In genomic region chr2:3379647-3380534, GRCh38 we compare ENCODE assay signal across 8 cellular contexts. TPM values are rescaled to one million over a fixed set of nuclear protein-coding genes. Genes with fewer than 3 reads are reported as not detected.
DNase-seq lines count a peak whose midpoint lies in the region; FAIRE-seq and TF ChIP-seq lines count a peak whose summit lies in the region.

Gene TRAPPC12 (plus strand): TSS chr2:3379694. CDS start chr2:3387624, 7,930 bp downstream.

- no peaks in the 10 kb centered on the region for H3K27me3 Mint-ChIP-seq in activated naive CD4-positive, alpha-beta T cell treated with anti-CD3 and anti-CD28 coated beads, Interleukin-2, amount 50 U/mL, for 24 hours
- no peaks in the 10 kb centered on the region for H3K27me3 Mint-ChIP-seq in osteocyte (ENCODE audit: unreplicated experiment)

- TF ChIP-seq RAD21 in SK-N-SH (IDR thresholded peaks at IDR 0.05; ENCODE audit: low read length) = peak; percentile 23

- H3F3A ChIP-seq in Loucy (ENCODE audit: low read depth) (peaks cover 5% of the 10 kb centered on the region), SK-N-SH (replicated peaks; ENCODE audit: insufficient read depth) (peaks cover 12% of the 10 kb centered on the region)

- TF ChIP-seq CTCF in Loucy (conservative IDR thresholded peaks at IDR 0.05; ENCODE audit: low read length) (peak; percentile 59), SK-N-SH (IDR thresholded peaks at IDR 0.05) (peak; percentile 66), osteocyte (IDR thresholded peaks at IDR 0.05) (peak; percentile 61)

- H3K9me3 ChIP-seq in Loucy (ENCODE audit: insufficient read depth, low read depth, low read length) (no peaks in the 10 kb centered on the region), SK-N-SH (no peaks in the 10 kb centered on the region), thymus (ENCODE audit: control insufficient read depth) (no peaks in the 10 kb centered on the region)

- no peaks in the 10 kb centered on the region for H3K9me3 Mint-ChIP-seq in activated naive CD4-positive, alpha-beta T cell treated with anti-CD3 and anti-CD28 coated beads, Interleukin-2, amount 50 U/mL, for 24 hours
- H3K9me3 Mint-ChIP-seq in osteocyte (ENCODE audit: unreplicated experiment) = no peaks in the 10 kb centered on the region

- H3K4me1 ChIP-seq in Loucy (ENCODE audit: insufficient read depth, low read length, poor library complexity, severe bottlenecking) (peaks cover 35% of the 10 kb centered on the region), SK-N-SH (ENCODE audit: control insufficient read depth in 1 of 2, insufficient read depth in 2 of 2, low read depth in 1 of 2, low read length in 1 of 2) (peaks cover 0 to 27% of the 10 kb centered on the region in 2 experiments; a peak in 2 of 4 replicates), thymus (ENCODE audit: control insufficient read depth, insufficient read depth, low read length) (peaks cover 15% of the 10 kb centered on the region)

- CTCF ChIA-PET in SK-N-SH (lab: Yijun Ruan, JAX) = interaction anchor here (0.7 to 1.5 kb wide), 13 partner anchors 13 to 766 kb away, joined by 3 to 4 read pairs (median 3); no protein-coding TSS in a partner anchor

- H3K27ac Mint-ChIP-seq in activated naive CD4-positive, alpha-beta T cell treated with anti-CD3 and anti-CD28 coated beads, Interleukin-2, amount 50 U/mL, for 24 hours = peak within 1 kb of the TSS; percentile 95
- peak within 1 kb of the TSS; percentile 92 for H3K27ac Mint-ChIP-seq in osteocyte (ENCODE audit: unreplicated experiment)

- 2% methylated on average over 8 of the region's 61 CpGs for WGBS in SK-N-SH (ENCODE audit: low lambda C conversion rate)
- 1% methylated on average over 61 of the region's 61 CpGs for WGBS in thymus

- no peaks in the 10 kb centered on the region for H3K36me3 ChIP-seq in Loucy (ENCODE audit: insufficient read depth, low read length)
- H3K36me3 ChIP-seq in SK-N-SH (replicated peaks in 1 of 2; ENCODE audit: control insufficient read depth in 1 of 2, insufficient read depth in 2 of 2, low read length in 1 of 2) = peaks cover 22% of the 10 kb centered on the region in 2 experiments
- peaks cover 4% of the 10 kb centered on the region for H3K36me3 ChIP-seq in thymus (ENCODE audit: control insufficient read depth, insufficient read depth)

- H3K79me2 ChIP-seq in Loucy (ENCODE audit: insufficient read depth, low read length) (peaks cover 49% of the 10 kb centered on the region), SK-N-SH (ENCODE audit: insufficient read depth) (peaks cover 88% of the 10 kb centered on the region)

- no peaks in the 10 kb centered on the region for H3K27me3 ChIP-seq in Loucy (ENCODE audit: insufficient read depth, low read length, poor library complexity, severe bottlenecking)
- no peaks in the 10 kb centered on the region for H3K27me3 ChIP-seq in SK-N-SH (ENCODE audit: insufficient read depth)
- no peaks in the 10 kb centered on the region for H3K27me3 ChIP-seq in thymus (ENCODE audit: control insufficient read depth, insufficient read depth)

- peak; percentile 82 for TF ChIP-seq POLR2A in H54 (IDR thresholded peaks at IDR 0.05; ENCODE audit: low read depth, low read length)

- TF ChIP-seq EP300 in SK-N-SH (IDR thresholded peaks at IDR 0.05; ENCODE audit: borderline replicate concordance in 1 of 2, low read depth in 1 of 2, low read length in 1 of 2) = no peak; a peak in 1 of 4 replicates

- peak within 1 kb of the TSS; percentile 75 for H2AFZ ChIP-seq in Loucy (ENCODE audit: low read length)
- H2AFZ ChIP-seq in SK-N-SH (ENCODE audit: low read depth) = peak within 1 kb of the TSS; percentile 88

- H3K27ac ChIP-seq in SK-N-SH (ENCODE audit: low read depth in 2 of 2, low read length in 1 of 2) (peak within 1 kb of the TSS; percentile 84 to 96), thymus (ENCODE audit: low read depth) (peak within 1 kb of the TSS; percentile 87)

- no peaks in the 10 kb centered on the region for H4K20me1 ChIP-seq in Loucy (ENCODE audit: insufficient read depth, low read length, poor library complexity, severe bottlenecking)
- no peaks in the 10 kb centered on the region for H4K20me1 ChIP-seq in SK-N-SH (ENCODE audit: insufficient read depth)

- H3K4me3 ChIP-seq in Loucy (ENCODE audit: low read length, poor library complexity, severe bottlenecking) (peak within 1 kb of the TSS; percentile 83), SK-N-SH (ENCODE audit: low read depth in 2 of 2, low read length in 1 of 2) (peak within 1 kb of the TSS; percentile 98 to 100), thymus (ENCODE audit: low read length) (peak within 1 kb of the TSS; percentile 79)

- H3K4me3 Mint-ChIP-seq in activated naive CD4-positive, alpha-beta T cell treated with anti-CD3 and anti-CD28 coated beads, Interleukin-2, amount 50 U/mL, for 24 hours = peak within 1 kb of the TSS; percentile 98
- peak within 1 kb of the TSS; percentile 96 for H3K4me3 Mint-ChIP-seq in osteocyte (ENCODE audit: unreplicated experiment)

- DNase-seq in GM04503 (ENCODE audit: low read depth) (peak; percentile 47), H54 (ENCODE audit: insufficient read length, low spot score) (peak; percentile 78), SK-N-SH (peak; percentile 97), glomerular visceral epithelial cell (ENCODE audit: extremely low spot score) (peak; percentile 86), osteocyte (ENCODE audit: extremely low spot score, unreplicated experiment) (peak; percentile 95)

- POLR2A ChIA-PET in SK-N-SH (lab: Yijun Ruan, JAX) = interaction anchor here (0.6 to 1.7 kb wide), 13 partner anchors 13 to 534 kb away, joined by 3 to 7 read pairs (median 4); partner anchors contain the start of gene RNASEH1

- peak; percentile 60 for FAIRE-seq in H54 (lab: Jason Lieb, UNC)

- H3K4me2 ChIP-seq in Loucy (ENCODE audit: low read depth, low read length, poor library complexity, severe bottlenecking) (peak within 1 kb of the TSS; percentile 86), SK-N-SH (peak within 1 kb of the TSS; percentile 79)

- peaks cover 2% of the 10 kb centered on the region for H3K36me3 Mint-ChIP-seq in activated naive CD4-positive, alpha-beta T cell treated with anti-CD3 and anti-CD28 coated beads, Interleukin-2, amount 50 U/mL, for 24 hours
- H3K36me3 Mint-ChIP-seq in osteocyte (ENCODE audit: unreplicated experiment) = peaks cover 10% of the 10 kb centered on the region

- peak within 1 kb of the TSS; percentile 83 for H3K9ac ChIP-seq in Loucy (ENCODE audit: low read depth, low read length, poor library complexity, severe bottlenecking)
- peak within 1 kb of the TSS; percentile 93 for H3K9ac ChIP-seq in SK-N-SH

- H3K4me1 Mint-ChIP-seq in activated naive CD4-positive, alpha-beta T cell treated with anti-CD3 and anti-CD28 coated beads, Interleukin-2, amount 50 U/mL, for 24 hours = peaks cover 55% of the 10 kb centered on the region
- peaks cover 39% of the 10 kb centered on the region for H3K4me1 Mint-ChIP-seq in osteocyte (ENCODE audit: unreplicated experiment)

- H3K9me2 ChIP-seq in Loucy (replicated peaks; ENCODE audit: low read depth, low read length) (no peaks in the 10 kb centered on the region), SK-N-SH (no peaks in the 10 kb centered on the region)

TF ChIP-seq in SK-N-SH, 30 proteins besides CTCF, POLR2A, EP300 and RAD21 (continues in another document):
- TF ChIP-seq ELF1 (IDR thresholded peaks at IDR 0.05) (peak; percentile 85; the same call in 1 of the 2 replicates), PBX3 (IDR thresholded peaks at IDR 0.05) (no peak), GABPA (IDR thresholded peaks at IDR 0.05; ENCODE audit: low read depth) (peak; percentile 96), TCF12 (IDR thresholded peaks at IDR 0.05) (peak; percentile 40; the same call in 1 of the 2 replicates), NRF1 (IDR thresholded peaks at IDR 0.05; ENCODE audit: low read depth, low read length) (peak; percentile 90), REST (IDR thresholded peaks at IDR 0.05; ENCODE audit: low read depth, low read length) (no peak), EZH2phosphoT487 (IDR thresholded peaks at IDR 0.05; ENCODE audit: borderline replicate concordance, low read depth) (no peak), RXRA (IDR thresholded peaks at IDR 0.05; ENCODE audit: borderline replicate concordance, low read depth) (no peak), SIN3A (IDR thresholded peaks at IDR 0.05; ENCODE audit: borderline replicate concordance, low read depth, low read length) (no peak)

RNA-seq across cellular contexts. Expression of gene TRAPPC12, which starts in this region (rescaled TPM):
- polyA plus RNA-seq in SK-N-SH (2012; rRNA removed) (59.5 and 83.3 TPM in 2 replicates), thymus (136 TPM)
- polyA plus RNA-seq in SK-N-SH (2012; cell fraction: cytosol; rRNA removed) = 39.2 and 48.1 TPM in 2 replicates
- polyA plus RNA-seq in SK-N-SH (2012; cell fraction: nucleus; rRNA removed) = 174 and 253 TPM in 2 replicates
- 89.2 and 89.7 TPM in 2 replicates for total RNA-seq in osteocyte

Comparison
In these comparisons a context has a peak if more than half of its experiments do, and no peak if none do; other contexts are left out.
1. Peak in every context shown above with its lines: DNase-seq, H3K4me3 ChIP-seq and H3K27ac ChIP-seq.
2. DNase-seq: peak in every context shown above with its lines; median percentile 97 in SK-N-SH; 95 in osteocyte; 86 in glomerular visceral epithelial cell; 78 in H54; 47 in GM04503.